25 cellular contexts compared by ENCODE assay signal in genomic region chr20:10978019-10978702, GRCh38.
"Had no signal": no experiment of that assay in that cellular context is flagged by ENCODE, and none has a peak within 500 bp of the region (broad histone marks: within the 10 kb centered on the region; RNA-seq: fewer than 3 reads in every experiment).

No MANE protein-coding gene starts in this region.

- H3K9ac ChIP-seq: parathyroid adenoma had no signal

- H3K27ac Mint-ChIP-seq: activated CD8-positive, alpha-beta T cell treated with anti-CD3 and anti-CD28 coated beads, Interleukin-2, amount 10 ng/mL, durations not matched to agents 7 days and 5 days; activated naive CD4-positive, alpha-beta T cell treated with anti-CD3 and anti-CD28 coated beads, Interleukin-2, amount 50 U/mL, for 72 hours; activated T-helper 17 cell treated with anti-CD3 and anti-CD28 coated beads, Interleukin-2, amount 50 U/mL, for 72 hours; naive thymus-derived CD8-positive, alpha-beta T cell; T-cell; T-helper 2 cell treated with Interferon-gamma antibody and Interleukin-4, amounts not matched to agents 5 μg/mL and 100 μg/mL, for 36 hours; type B pancreatic cell had no signal

- H3K4me1 ChIP-seq: lower lobe of right lung, parathyroid adenoma, right lobe of liver, testis had no signal

- H3K4me3 Mint-ChIP-seq: activated CD8-positive, alpha-beta T cell treated with anti-CD3 and anti-CD28 coated beads, Interleukin-2, amount 10 ng/mL, durations not matched to agents 7 days and 5 days; activated T-helper 17 cell treated with anti-CD3 and anti-CD28 coated beads, Interleukin-2, amount 50 U/mL, for 72 hours; naive thymus-derived CD8-positive, alpha-beta T cell; T-cell; T-helper 2 cell treated with Interferon-gamma antibody and Interleukin-4, amounts not matched to agents 5 μg/mL and 100 μg/mL, for 36 hours; type B pancreatic cell had no signal

- H3K9me3 Mint-ChIP-seq: activated T-helper 17 cell treated with anti-CD3 and anti-CD28 coated beads, Interleukin-2, amount 50 U/mL, for 72 hours; T-helper 2 cell treated with Interferon-gamma antibody and Interleukin-4, amounts not matched to agents 5 μg/mL and 100 μg/mL, for 36 hours; type B pancreatic cell had no signal

- H3K27ac ChIP-seq: coronary artery, esophagus squamous epithelium, gastroesophageal sphincter, heart left ventricle, lower lobe of right lung, parathyroid adenoma, right lobe of liver, testis, WERI-Rb-1 had no signal

- H2AFZ ChIP-seq: parathyroid adenoma had no signal

- ATAC-seq: activated CD8-positive, alpha-beta T cell treated with anti-CD3 and anti-CD28 coated beads, Interleukin-2, amount 10 ng/mL, durations not matched to agents 7 days and 5 days; activated naive CD4-positive, alpha-beta T cell treated with anti-CD3 and anti-CD28 coated beads, Interleukin-2, amount 50 U/mL, for 72 hours; activated T-helper 17 cell treated with anti-CD3 and anti-CD28 coated beads, Interleukin-2, amount 50 U/mL, for 72 hours; gastroesophageal sphincter; heart left ventricle; left colon; lower lobe of right lung; naive thymus-derived CD8-positive, alpha-beta T cell; right lobe of liver; T-cell had no signal

- H3K79me2 ChIP-seq: parathyroid adenoma had no signal

- H3K9me3 ChIP-seq: esophagus squamous epithelium, gastroesophageal sphincter, heart left ventricle, lower lobe of right lung, right lobe of liver, testis had no signal

- H3K27me3 Mint-ChIP-seq: activated T-helper 17 cell treated with anti-CD3 and anti-CD28 coated beads, Interleukin-2, amount 50 U/mL, for 72 hours; T-cell; type B pancreatic cell had no signal

- H3K4me3 ChIP-seq: coronary artery, esophagus squamous epithelium, gastroesophageal sphincter, heart left ventricle, lower lobe of right lung, right lobe of liver, testis had no signal

- DNase-seq: activated CD4-positive, alpha-beta T cell treated with anti-CD3 and anti-CD28 coated beads for 1 hour; activated CD4-positive, alpha-beta T cell treated with anti-CD3 and anti-CD28 coated beads, Interleukin-2, amount 50 U/mL, for 1 hour; activated CD8-positive, alpha-beta T cell treated with anti-CD3 and anti-CD28 coated beads, Interleukin-2, amount 10 ng/mL, durations not matched to agents 7 days and 5 days; aorta; cerebellar nuclear complex; esophagus squamous epithelium; heart left ventricle; islet precursor cell; left colon; lower lobe of right lung; naive thymus-derived CD8-positive, alpha-beta T cell; right lobe of liver; small intestine; stimulated activated CD4-positive, alpha-beta T cell treated with anti-CD3 and anti-CD28 coated beads, Interleukin-2, amount 100 ng/mL, for 48 hours; stimulated activated CD8-positive, alpha-beta memory T cell treated with anti-CD3 and anti-CD28 coated beads, Interleukin-4, amount 100 ng/mL, for 48 hours; T-cell; testis; WERI-Rb-1 had no signal

- H3K4me1 Mint-ChIP-seq: activated T-helper 17 cell treated with anti-CD3 and anti-CD28 coated beads, Interleukin-2, amount 50 U/mL, for 72 hours; naive thymus-derived CD8-positive, alpha-beta T cell; T-cell had no signal

- H3K36me3 Mint-ChIP-seq: activated naive CD4-positive, alpha-beta T cell treated with anti-CD3 and anti-CD28 coated beads, Interleukin-2, amount 50 U/mL, for 72 hours; naive thymus-derived CD8-positive, alpha-beta T cell; T-cell; type B pancreatic cell had no signal

- H3K27me3 ChIP-seq: esophagus squamous epithelium, gastroesophageal sphincter, heart left ventricle, right lobe of liver, testis had no signal

- H3K36me3 ChIP-seq: esophagus squamous epithelium, gastroesophageal sphincter, heart left ventricle, lower lobe of right lung, right lobe of liver, WERI-Rb-1 had no signal
